Comparison of ENCODE assay signal across 26 cellular contexts in the genomic region with DNA sequence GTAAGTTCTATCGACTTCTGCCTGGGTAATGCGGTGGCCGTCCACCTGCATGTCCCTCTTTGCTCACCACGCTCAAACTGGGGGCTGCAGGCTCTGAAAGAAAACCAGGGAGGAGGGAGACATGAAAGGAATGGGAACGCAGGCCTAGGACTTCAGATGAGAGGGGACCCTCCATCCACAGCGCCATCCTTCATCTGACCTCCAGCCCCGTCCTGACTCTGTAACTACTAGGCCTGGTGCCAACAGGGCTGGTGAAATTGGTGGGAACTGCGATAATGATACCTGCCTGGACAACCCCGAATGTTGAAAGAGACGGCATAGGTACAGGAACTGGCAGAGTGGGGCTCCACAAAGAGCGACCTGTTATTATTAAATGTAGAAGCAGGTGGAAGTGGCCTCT.
"Had no signal": no experiment of that assay in that cellular context is flagged by ENCODE, and none has a peak within 500 bp of the region (broad histone marks: within the 10 kb centered on the region; RNA-seq: fewer than 3 reads in every experiment).

No MANE protein-coding gene starts in this region.

- H3K4me3 Mint-ChIP-seq: endodermal cell had no signal

- ATAC-seq: activated CD8-positive, alpha-beta T cell treated with anti-CD3 and anti-CD28 coated beads, Interleukin-2, amount 10 ng/mL, durations not matched to agents 7 days and 5 days; activated T-cell treated with anti-CD3 and anti-CD28 coated beads, Interleukin-2, amount 50 U/mL, for 72 hours; foreskin keratinocyte; heart left ventricle; left lobe of liver; lower lobe of right lung; pancreas; stimulated activated memory B cell treated with anti-CD40 and anti-IgM and Interleukin-4, amounts not matched to agents 10 μg/mL and 1 μg/mL and 100 μg/mL, for 72 hours had no signal

- H3K27ac Mint-ChIP-seq: activated CD8-positive, alpha-beta T cell treated with anti-CD3 and anti-CD28 coated beads, Interleukin-2, amount 10 ng/mL, durations not matched to agents 7 days and 5 days; activated naive CD4-positive, alpha-beta T cell treated with anti-CD3 and anti-CD28 coated beads for 36 hours; activated T-cell treated with anti-CD3 and anti-CD28 coated beads, Interleukin-2, amount 50 U/mL, for 72 hours; nephron had no signal

- H3K27me3 Mint-ChIP-seq: stimulated activated memory B cell treated with anti-CD40 and anti-IgM and Interleukin-4, amounts not matched to agents 10 μg/mL and 1 μg/mL and 100 μg/mL, for 72 hours had no signal

- H3K9me3 Mint-ChIP-seq: activated T-cell treated with anti-CD3 and anti-CD28 coated beads, Interleukin-2, amount 50 U/mL, for 72 hours; stimulated activated memory B cell treated with anti-CD40 and anti-IgM and Interleukin-4, amounts not matched to agents 10 μg/mL and 1 μg/mL and 100 μg/mL, for 72 hours had no signal

- DNase-seq: activated CD4-positive, alpha-beta T cell treated with anti-CD3 and anti-CD28 coated beads for 1 hour; activated CD4-positive, alpha-beta T cell treated with anti-CD3 and anti-CD28 coated beads, Interleukin-2, amount 50 U/mL, for 1 hour; activated CD8-positive, alpha-beta T cell treated with anti-CD3 and anti-CD28 coated beads, Interleukin-2, amount 10 ng/mL, durations not matched to agents 7 days and 5 days; activated effector memory CD4-positive, alpha-beta T cell treated with Interleukin-2 at 50 U/mL for 16 hours; activated naive CD4-positive, alpha-beta T cell treated with anti-CD3 and anti-CD28 coated beads for 36 hours; activated T-cell treated with anti-CD3 and anti-CD28 coated beads for 4 hours; activated T-cell treated with anti-CD3 and anti-CD28 coated beads, Interleukin-2, amount 50 U/mL, for 72 hours; central memory CD4-positive, alpha-beta T cell; endodermal cell; foreskin keratinocyte; heart left ventricle; hypothalamus; kidney glomerular epithelial cell; lower lobe of right lung; mesendoderm; pancreas; stimulated activated CD4-positive, alpha-beta T cell treated with anti-CD3 and anti-CD28 coated beads, Interleukin-1b, Interleukin-23, amount 100 ng/mL, for 48 hours; stimulated activated CD4-positive, alpha-beta T cell treated with anti-CD3 and anti-CD28 coated beads, Interleukin-4, amount 100 ng/mL, for 4 hours; stimulated activated CD8-positive, alpha-beta memory T cell treated with anti-CD3 and anti-CD28 coated beads, Interleukin-4, amount 100 ng/mL, for 48 hours; stomach; SW 1271; T-helper 2 cell; tibial artery had no signal
